8 cellular contexts compared by ENCODE assay signal in the genomic region with DNA sequence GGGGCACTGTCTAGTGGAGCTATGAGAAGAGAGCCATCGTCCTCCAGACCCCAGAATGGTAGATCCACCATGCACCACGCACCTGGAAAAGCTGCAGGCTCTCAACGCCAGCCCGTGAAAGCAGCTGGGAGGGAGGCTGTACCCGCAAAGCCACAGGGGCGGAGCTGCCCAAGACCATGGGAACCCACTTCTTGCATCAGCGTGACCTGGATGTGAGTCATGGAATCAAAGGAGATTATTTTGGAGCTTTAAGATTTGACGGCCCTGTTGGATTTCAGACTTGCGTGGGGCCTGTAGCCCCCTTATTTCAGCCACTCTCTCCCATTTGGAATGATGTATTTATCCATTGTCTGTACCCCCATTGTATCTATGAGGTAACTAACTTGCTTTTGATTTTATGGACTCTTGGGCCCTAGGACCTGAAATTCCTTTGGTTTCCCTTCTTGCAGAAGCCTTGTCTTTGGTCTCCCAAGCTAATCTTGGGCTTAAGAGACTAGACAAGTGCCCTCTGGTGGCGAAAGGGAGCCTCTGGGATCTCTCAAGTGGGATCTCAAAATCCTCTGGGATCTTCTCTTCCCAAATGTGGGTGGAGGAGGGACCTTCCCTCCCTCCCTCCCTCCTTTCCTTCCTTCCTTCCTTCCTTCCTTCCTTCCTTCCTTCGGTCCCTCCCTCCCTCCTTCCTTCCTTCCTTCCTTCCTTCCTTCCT. TPM values are rescaled to one million over a fixed set of nuclear protein-coding genes. Genes with fewer than 3 reads are reported as not detected.
DNase-seq lines count a peak whose midpoint lies in the region; ATAC-seq and TF ChIP-seq lines count a peak whose summit lies in the region.

No MANE protein-coding gene starts in this region.

- peaks cover 2% of the 10 kb centered on the region; the same call in 1 of the 2 replicates for H3K27me3 ChIP-seq in IMR-90 (ENCODE audit: control insufficient read depth, insufficient read depth, low read length)
- H3K27me3 ChIP-seq in CD8-positive, alpha-beta T cell (ENCODE audit: insufficient read depth, low read length), result no peaks in the 10 kb centered on the region

- no peak overlapping the region for H3K27ac Mint-ChIP-seq in WTC11
- H3K27ac Mint-ChIP-seq in CD8-positive, alpha-beta T cell, result no peak overlapping the region

- no peak overlapping the region for H4K91ac ChIP-seq in IMR-90 (ENCODE audit: insufficient read depth, low read depth, low read length)

- H3K4me1 Mint-ChIP-seq in WTC11, result no peaks in the 10 kb centered on the region
- no peaks in the 10 kb centered on the region for H3K4me1 Mint-ChIP-seq in CD8-positive, alpha-beta T cell (ENCODE audit: low read depth)

- no peak overlapping the region for H2BK20ac ChIP-seq in IMR-90 (ENCODE audit: low read depth, low read length)

- H2AK9ac ChIP-seq in IMR-90 (replicated peaks; ENCODE audit: low read depth, low read length, poor library complexity), result no peak overlapping the region

- WGBS in IMR-90 (ENCODE audit: extremely low coverage in 2 of 2, insufficient read length in 1 of 2), 2 experiments, result 94% methylated on average over 3 of the region's 11 CpGs; no CpG with 5 or more reads in 1 of the 2 experiments

- H3K27me3 Mint-ChIP-seq in WTC11 (ENCODE audit: low read depth), result no peaks in the 10 kb centered on the region
- H3K27me3 Mint-ChIP-seq in CD8-positive, alpha-beta T cell (ENCODE audit: low read depth), result peaks cover 2% of the 10 kb centered on the region

- ATAC-seq in IMR-90 (ENCODE audit: low read depth) (peak; percentile 73; the same call in 1 of the 2 replicates), WTC11 (peak; percentile 85), GM21390 (IDR thresholded peaks at IDR 0.05; ENCODE audit: unreplicated experiment) (no peak), GM18519 (IDR thresholded peaks at IDR 0.05; ENCODE audit: low FRiP score, unreplicated experiment) (no peak)
- no peak for ATAC-seq in CD8-positive, alpha-beta T cell

- no peak overlapping the region for H3K9ac ChIP-seq in IMR-90 (ENCODE audit: low read depth, low read length)

- TF ChIP-seq POLR2A in IMR-90 (IDR thresholded peaks at IDR 0.05; ENCODE audit: low read depth, low read length), result no peak

- H3K4me3 Mint-ChIP-seq in WTC11, result no peak overlapping the region
- H3K4me3 Mint-ChIP-seq in CD8-positive, alpha-beta T cell, result no peak overlapping the region

- no peaks in the 10 kb centered on the region for H3K79me1 ChIP-seq in IMR-90 (ENCODE audit: low read depth in 1 of 2, low read length in 2 of 2)

- H3K23ac ChIP-seq in IMR-90 (ENCODE audit: low read depth, low read length), result no peak overlapping the region

- H2AFZ ChIP-seq in IMR-90 (replicated peaks; ENCODE audit: low read length, poor library complexity), result no peak overlapping the region

- no peaks in the 10 kb centered on the region for H3K9me3 Mint-ChIP-seq in WTC11
- no peaks in the 10 kb centered on the region for H3K9me3 Mint-ChIP-seq in CD8-positive, alpha-beta T cell

- no peak overlapping the region for H4K5ac ChIP-seq in IMR-90 (ENCODE audit: low read depth, low read length)

- no peaks in the 10 kb centered on the region for H3K4me1 ChIP-seq in IMR-90 (ENCODE audit: control insufficient read depth, insufficient read depth, low read length)
- H3K4me1 ChIP-seq in CD8-positive, alpha-beta T cell (ENCODE audit: insufficient read depth, low read length), result no peaks in the 10 kb centered on the region

- no TSS peak for BruUV-seq in IMR-90 (replicated peaks; lab: Mats Ljungman, UMichigan)

- no peak overlapping the region for H2BK15ac ChIP-seq in IMR-90 (ENCODE audit: low read depth, low read length)

- no peak overlapping the region for H2AK5ac ChIP-seq in IMR-90 (ENCODE audit: low read depth, low read length)

- no peak overlapping the region for H3K18ac ChIP-seq in IMR-90 (ENCODE audit: low read depth, low read length)

- H3K36me3 ChIP-seq in IMR-90 (ENCODE audit: control insufficient read depth, insufficient read depth, low read length), result no peaks in the 10 kb centered on the region
- H3K36me3 ChIP-seq in CD8-positive, alpha-beta T cell (ENCODE audit: insufficient read depth, low read length), result no peaks in the 10 kb centered on the region

- no peak overlapping the region for H2BK5ac ChIP-seq in IMR-90 (ENCODE audit: low read depth, low read length, poor library complexity, severe bottlenecking)

- no peak overlapping the region for H3K56ac ChIP-seq in IMR-90 (ENCODE audit: extremely low read depth, insufficient read depth, low read length)

- H4K20me1 ChIP-seq in IMR-90 (ENCODE audit: insufficient read depth, low read length), result no peaks in the 10 kb centered on the region

- in situ Hi-C loops in IMR-90 (cut with MboI; ENCODE audit: low sequenced_read_pairs), result no loop called here

- H4K8ac ChIP-seq in IMR-90 (ENCODE audit: low read depth in 2 of 2, low read length in 2 of 2), result no peak overlapping the region

- POLR2A ChIA-PET in IMR-90 (lab: Charles Lee; ENCODE audit: unreplicated experiment), result no interaction called here
- POLR2A ChIA-PET in WTC11 (lab: Charles Lee), result interaction anchor here (0.6 to 2.2 kb wide), 4 partner anchors 15 to 58 kb away, joined by 4 to 6 read pairs (median 5); a partner anchor contains a TSS
- POLR2A ChIA-PET in CD8-positive, alpha-beta T cell (lab: Charles Lee), result no interaction called here

- no peak overlapping the region for H3K27ac ChIP-seq in IMR-90 (ENCODE audit: insufficient read depth, low read length)
- H3K27ac ChIP-seq in CD8-positive, alpha-beta T cell (ENCODE audit: low read depth, low read length), result no peak overlapping the region

- TF ChIP-seq RAD21 in IMR-90 (IDR thresholded peaks at IDR 0.05; ENCODE audit: low read length), result peak; percentile 49

- no peaks in the 10 kb centered on the region for H3K9me1 ChIP-seq in IMR-90 (ENCODE audit: insufficient read depth, low read length)

- no peaks in the 10 kb centered on the region for H3K36me3 Mint-ChIP-seq in WTC11
- no peaks in the 10 kb centered on the region for H3K36me3 Mint-ChIP-seq in CD8-positive, alpha-beta T cell

- H3K14ac ChIP-seq in IMR-90 (replicated peaks; ENCODE audit: low read depth, low read length), result no peak overlapping the region

- dilution Hi-C loops in IMR-90 (cut with HindIII; ENCODE audit: low sequenced_read_pairs, unreplicated experiment), result no loop called here

- H3K4ac ChIP-seq in IMR-90 (ENCODE audit: low read depth, low read length), result no peak overlapping the region

- H3K4me2 ChIP-seq in IMR-90 (ENCODE audit: low read depth, low read length), result no peak overlapping the region

- no peak overlapping the region for H3K4me3 ChIP-seq in IMR-90 (ENCODE audit: insufficient read depth, low read depth, low read length)
- H3K4me3 ChIP-seq in CD8-positive, alpha-beta T cell (ENCODE audit: low read depth, low read length), result no peak overlapping the region

- H3K9me3 ChIP-seq in IMR-90 (ENCODE audit: control insufficient read depth, insufficient read depth, low read length), result no peaks in the 10 kb centered on the region
- no peaks in the 10 kb centered on the region for H3K9me3 ChIP-seq in CD8-positive, alpha-beta T cell (ENCODE audit: low read length)

- intact Hi-C loops in IMR-90 (cut with micrococcal nuclease), result loop anchor here (5.0 to 10.0 kb wide), 2 partner anchors 59 to 108 kb away; a partner anchor contains a TSS
- intact Hi-C loops in CD8-positive, alpha-beta T cell (cut with DNase I, micrococcal nuclease), result no loop called here

- peak; percentile 72 for DNase-seq in EH (ENCODE audit: low read depth)
- peak; percentile 71 for DNase-seq in IMR-90
- DNase-seq in WTC11 (ENCODE audit: low spot score), result peak; percentile 74
- peak; percentile 71 for DNase-seq in islet precursor cell
- DNase-seq in CD8-positive, alpha-beta T cell, result no peak
- no peak for DNase-seq in HK-2 (ENCODE audit: unreplicated experiment)

- peak; percentile 57 for TF ChIP-seq CTCF in IMR-90 (conservative IDR thresholded peaks at IDR 0.05; ENCODE audit: low read depth, low read length)
- TF ChIP-seq CTCF in WTC11 (IDR thresholded peaks at IDR 0.05), result peak; percentile 31; the same call in 1 of the 2 replicates
- no peak for TF ChIP-seq CTCF in CD8-positive, alpha-beta T cell (IDR thresholded peaks at IDR 0.05)

- CTCF ChIA-PET in IMR-90 (lab: Yijun Ruan, JAX), result interaction anchor here (1.4 to 1.7 kb wide), 2 partner anchors 9 to 14 kb away, joined by 3 to 6 read pairs; no protein-coding TSS in a partner anchor
- CTCF ChIA-PET in WTC11 (lab: Charles Lee), result interaction anchor here (0.5 to 3.5 kb wide), 48 partner anchors 8 to 1179 kb away, joined by 3 to 47 read pairs (median 4); a partner anchor contains a TSS
- CTCF ChIA-PET in CD8-positive, alpha-beta T cell (lab: Charles Lee), result interaction anchor here (0.8 to 1.9 kb wide), 4 partner anchors 15 to 94 kb away, joined by 3 to 5 read pairs (median 4); no protein-coding TSS in a partner anchor

- no peak overlapping the region for H2BK120ac ChIP-seq in IMR-90 (ENCODE audit: low read depth, low read length)

TF ChIP-seq in IMR-90, 13 proteins besides CTCF, POLR2A, EP300 and RAD21:
- TF ChIP-seq CEBPB (IDR thresholded peaks at IDR 0.05; ENCODE audit: low read depth, low read length), result no peak
- TF ChIP-seq SMC3 (IDR thresholded peaks at IDR 0.05; ENCODE audit: low read depth, low read length), result peak; percentile 59

TF ChIP-seq in WTC11, 78 proteins besides CTCF, POLR2A, EP300 and RAD21:
- no peak for TF ChIP-seq TCF7 (CRISPR knock-in tag; IDR thresholded peaks at IDR 0.05; ENCODE audit: low read depth)

RNA-seq across cellular contexts. Expression of a gene that starts 58.2 kb away (rescaled TPM):
- 56.5 and 81.9 TPM in 2 replicates for total RNA-seq in IMR-90 (2012; rRNA removed)
- polyA plus RNA-seq in IMR-90 (2012; rRNA removed), result 18.4 and 22.2 TPM in 2 replicates
- 5.9 and 7.3 TPM in 2 replicates for polyA plus RNA-seq in IMR-90 (2012; cell fraction: cytosol; rRNA removed)
- polyA plus RNA-seq in IMR-90 (2012; cell fraction: nucleus; rRNA removed; ENCODE audit: low replicate concordance), result 5.7 and 23.8 TPM in 2 replicates
- total RNA-seq in WTC11 (2021), result 54.3 to 59.1 TPM (median 56.4 TPM) in 3 replicates
- 100 to 1,000 TPM; 189 to 191 TPM for total RNA-seq in CD8-positive, alpha-beta T cell

Comparison
In these comparisons a context has a peak if more than half of its experiments do, and no peak if none do; other contexts are left out.
1. DNase-seq: peak in EH (single experiment), IMR-90 (single experiment), WTC11 (single experiment) and islet precursor cell (single experiment); none in CD8-positive, alpha-beta T cell (0 of 7) and HK-2 (single experiment).
2. ATAC-seq: peak in IMR-90 (single experiment) and WTC11 (single experiment); none in CD8-positive, alpha-beta T cell (single experiment), GM21390 (single experiment) and GM18519 (single experiment).